ENCODE assay signal across 24 cellular contexts in the genomic region with DNA sequence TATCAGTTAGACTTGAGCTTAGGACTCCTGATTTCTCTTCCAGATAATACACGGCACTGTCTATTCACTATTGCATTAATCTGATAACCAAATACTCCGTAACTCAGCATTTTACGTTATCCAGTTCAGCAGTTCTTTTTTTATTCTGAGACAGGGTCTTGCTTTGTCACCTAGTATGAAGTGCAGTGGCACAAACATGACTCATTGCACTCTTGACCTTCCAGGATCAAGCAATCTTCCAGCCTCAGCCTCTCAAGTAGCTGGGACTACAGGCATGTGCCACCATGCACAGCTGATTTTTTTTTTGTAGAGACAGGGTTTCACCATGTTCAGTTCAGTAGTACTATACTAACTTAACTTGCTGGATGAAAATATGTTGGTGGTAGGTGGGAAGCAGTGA.
"Had no signal": no experiment of that assay in that cellular context is flagged by ENCODE, and none has a peak within 500 bp of the region (broad histone marks: within the 10 kb centered on the region; RNA-seq: fewer than 3 reads in every experiment).

No MANE protein-coding gene starts in this region.

- H3K36me3 ChIP-seq: brain microvascular endothelial cell had no signal

- DNase-seq: activated CD4-positive, alpha-beta memory T cell treated with anti-CD3 and anti-CD28 coated beads for 36 hours; activated CD4-positive, alpha-beta T cell treated with anti-CD3 and anti-CD28 coated beads for 36 hours; activated CD4-positive, alpha-beta T cell treated with anti-CD3 and anti-CD28 coated beads, Interleukin-2, amount 10 ng/mL, durations not matched to agents 24 days and 14 days; activated CD4-positive, CD25-positive, alpha-beta regulatory T cell; activated CD4-positive, CD25-positive, alpha-beta regulatory T cell treated with anti-CD3 and anti-CD28 coated beads, Interleukin-2, amount 50 U/mL, for 72 hours; activated CD8-positive, alpha-beta memory T cell treated with anti-CD3 and anti-CD28 coated beads, Interleukin-2, amount 10 ng/mL, durations not matched to agents 7 days and 5 days; activated CD8-positive, alpha-beta memory T cell treated with anti-CD3 and anti-CD28 coated beads, Interleukin-2, amount 50 U/mL, for 4 hours; activated CD8-positive, alpha-beta T cell treated with anti-CD3 and anti-CD28 coated beads, Interleukin-2, amount 10 ng/mL, durations not matched to agents 7 days and 5 days; activated gamma-delta T cell; activated naive CD4-positive, alpha-beta T cell; activated naive CD4-positive, alpha-beta T cell treated with anti-CD3 and anti-CD28 coated beads, Interleukin-2, amount 10 ng/mL, durations not matched to agents 7 days and 5 days; activated T-cell treated with anti-CD3 and anti-CD28 coated beads for 4 hours; activated T-cell treated with anti-CD3 and anti-CD28 coated beads, Interleukin-2, amount 50 U/mL, for 24 hours; activated T-cell treated with anti-CD3 and anti-CD28 coated beads, Interleukin-2, amount 50 U/mL, for 72 hours; amniotic stem cell; anterior cingulate cortex; brain microvascular endothelial cell; caudate nucleus; effector CD8-positive, alpha-beta T cell; esophagus squamous epithelium; foreskin melanocyte; head of caudate nucleus; T-helper 2 cell had no signal

- H3K9me3 ChIP-seq: esophagus squamous epithelium had no signal

- ATAC-seq: activated CD4-positive, alpha-beta T cell treated with anti-CD3 and anti-CD28 coated beads for 36 hours; activated CD8-positive, alpha-beta memory T cell treated with anti-CD3 and anti-CD28 coated beads, Interleukin-2, amount 10 ng/mL, durations not matched to agents 7 days and 5 days; activated CD8-positive, alpha-beta T cell treated with anti-CD3 and anti-CD28 coated beads, Interleukin-2, amount 10 ng/mL, durations not matched to agents 7 days and 5 days; activated T-cell treated with anti-CD3 and anti-CD28 coated beads, Interleukin-2, amount 50 U/mL, for 72 hours had no signal

- H3K4me1 ChIP-seq: esophagus squamous epithelium had no signal

- H3K27ac ChIP-seq: brain microvascular endothelial cell, epithelial cell of prostate, esophagus squamous epithelium had no signal

- H3K4me3 ChIP-seq: esophagus squamous epithelium had no signal

- H3K27me3 ChIP-seq: brain microvascular endothelial cell, esophagus squamous epithelium had no signal
